ENCODE assay signal across 8 cellular contexts in the genomic region with DNA sequence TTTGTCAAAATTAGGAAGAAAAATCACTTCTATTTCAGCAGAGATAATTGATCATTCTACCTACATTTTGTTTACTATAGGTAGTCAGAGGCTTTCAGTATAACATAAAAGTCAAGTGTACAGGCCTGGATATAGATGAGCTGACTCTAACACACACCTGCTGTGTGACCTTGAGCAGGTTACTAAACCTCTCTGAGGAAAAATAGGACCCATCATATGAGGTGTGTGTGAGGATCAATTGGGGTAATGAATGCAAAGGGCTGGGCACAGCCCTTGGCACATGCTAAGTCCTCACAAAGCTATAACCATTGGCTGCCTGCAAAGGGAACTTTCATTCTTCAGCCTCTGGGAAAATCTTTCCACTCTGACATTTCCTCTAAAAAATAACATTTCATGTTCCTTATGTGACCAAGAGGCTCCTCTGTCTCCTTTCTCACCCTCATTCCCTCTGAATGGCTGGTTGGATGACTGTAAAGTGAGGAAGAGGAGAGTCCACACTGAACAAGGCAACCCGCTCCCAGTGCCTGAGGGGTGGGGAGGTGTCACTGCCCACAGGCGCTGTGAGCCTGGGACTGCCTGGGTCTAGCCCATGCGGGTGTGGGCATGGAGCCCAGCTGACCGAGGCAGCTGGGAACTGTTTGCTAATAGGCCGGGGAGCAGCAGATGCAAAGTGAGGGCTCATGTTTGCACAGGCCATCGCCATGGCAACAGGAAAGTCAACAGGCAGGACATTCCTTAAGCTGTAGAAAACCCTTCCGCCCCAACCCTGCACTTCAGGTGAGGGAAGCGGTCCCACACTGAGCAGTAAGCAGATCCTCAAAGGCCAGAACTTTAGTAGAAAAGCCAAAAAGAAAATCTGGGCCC. TPM values are rescaled to one million over a fixed set of nuclear protein-coding genes. Genes with fewer than 3 reads are reported as not detected.
DNase-seq lines count a peak whose midpoint lies in the region; ATAC-seq and TF ChIP-seq lines count a peak whose summit lies in the region.

No MANE protein-coding gene starts in this region.

- H3K9ac ChIP-seq in fibroblast of lung (ENCODE audit: insufficient read depth, low read length): peak overlapping the region; percentile 48

- H3K9me3 ChIP-seq in SJCRH30 (replicated peaks) (no peaks in the 10 kb centered on the region), fibroblast of lung (ENCODE audit: control insufficient read depth, insufficient read depth, low read depth, low read length) (no peaks in the 10 kb centered on the region)

- H3K79me2 ChIP-seq in fibroblast of lung (ENCODE audit: control insufficient read depth, insufficient read depth, low read length): peaks cover 63% of the 10 kb centered on the region

- no peaks in the 10 kb centered on the region for H3K9me3 Mint-ChIP-seq in immature natural killer cell

- TF ChIP-seq CTCF in LNCaP clone FGC (IDR thresholded peaks at IDR 0.05; ENCODE audit: control insufficient read depth, extremely low read depth, insufficient read depth): no peak
- no peak for TF ChIP-seq CTCF in fibroblast of lung (conservative IDR thresholded peaks at IDR 0.05 in 1 of 2, IDR thresholded peaks at IDR 0.05 in 1 of 2; ENCODE audit: low read depth in 1 of 2, low read length in 2 of 2)

- H3K36me3 Mint-ChIP-seq in immature natural killer cell: no peaks in the 10 kb centered on the region

- H3K4me1 Mint-ChIP-seq in immature natural killer cell: no peaks in the 10 kb centered on the region

- H3K4me1 ChIP-seq in SJCRH30 (peaks cover 11% of the 10 kb centered on the region), fibroblast of lung (ENCODE audit: control insufficient read depth, extremely low read depth, insufficient read depth, low read length) (peaks cover 41% of the 10 kb centered on the region)

- peak overlapping the region; percentile 47 for H3K4me2 ChIP-seq in fibroblast of lung (ENCODE audit: extremely low read depth, insufficient read depth, low read length)

- H3K27ac ChIP-seq in SJCRH30 (peak overlapping the region; percentile 26; the same call in 1 of the 2 replicates), fibroblast of lung (ENCODE audit: insufficient read depth, low read length) (peak overlapping the region; percentile 95)

- no peaks in the 10 kb centered on the region for H4K20me1 ChIP-seq in fibroblast of lung (ENCODE audit: control insufficient read depth, extremely low read depth, insufficient read depth, low read length)

- no peak overlapping the region for H3K27ac Mint-ChIP-seq in immature natural killer cell

- DNase-seq in ACHN (peak; percentile 97), LNCaP clone FGC (ENCODE audit: low read depth) (peak; percentile 91), SJCRH30 (peak; percentile 93 to 94), fibroblast of lung (ENCODE audit: low read depth in 2 of 2) (peak; percentile 98 to 99), myocyte (ENCODE audit: low read depth) (peak; percentile 99), immature natural killer cell (no peak), GDM1 (lab: John Stamatoyannopoulos, UW) (no peak)

- H3K36me3 ChIP-seq in SJCRH30 (no peaks in the 10 kb centered on the region), fibroblast of lung (ENCODE audit: control insufficient read depth, insufficient read depth, low read length) (peaks cover 17% of the 10 kb centered on the region)

- ATAC-seq in GM19397 (IDR thresholded peaks at IDR 0.05; ENCODE audit: unreplicated experiment): no peak

- H3K4me3 ChIP-seq in LNCaP clone FGC (ENCODE audit: low read depth, low read length): no peak overlapping the region; the same call in 1 of the 2 replicates
- no peak overlapping the region for H3K4me3 ChIP-seq in SJCRH30
- no peak overlapping the region for H3K4me3 ChIP-seq in fibroblast of lung (replicated peaks in 1 of 4; ENCODE audit: control extremely low read depth in 1 of 4, insufficient read depth in 1 of 4, low read depth in 3 of 4, low read length in 4 of 4)

- no peak overlapping the region for H3K4me3 Mint-ChIP-seq in immature natural killer cell

- no peaks in the 10 kb centered on the region for H3K27me3 ChIP-seq in SJCRH30
- H3K27me3 ChIP-seq in fibroblast of lung (ENCODE audit: control insufficient read depth, insufficient read depth, low read length): no peaks in the 10 kb centered on the region

- in situ Hi-C loops in ACHN (cut with HindIII; ENCODE audit: low pct_ligation_motif_present, low pct_unique_long_range_greater_than_20kb, low sequenced_read_pairs): no loop called here

- H2AFZ ChIP-seq in fibroblast of lung (ENCODE audit: low read length): no peak overlapping the region

- peaks cover 0 to 1% (median 0%) of the 10 kb centered on the region in 3 donors for H3K27me3 Mint-ChIP-seq in immature natural killer cell (ENCODE audit: low read depth in 3 of 3)

RNA-seq across cellular contexts. Expression of a gene that starts 36.8 kb away (rescaled TPM):
- total RNA-seq in SJCRH30 (2014; rRNA removed; shearing (Covaris generic)): 4.2 and 4.6 TPM in 2 replicates
- total RNA-seq in fibroblast of lung (161 and 298 TPM in 2 replicates), myocyte (249 and 264 TPM in 2 replicates)
- polyA plus RNA-seq in fibroblast of lung (215 and 314 TPM in 2 replicates), immature natural killer cell (under 1 TPM in 2 of 3 donors, not detected in 1; 0.21 to 0.33 TPM)
- polyA plus RNA-seq in fibroblast of lung (2012): 184 and 340 TPM in 2 replicates
- 121 and 188 TPM in 2 replicates for polyA minus RNA-seq in fibroblast of lung (ENCODE audit: low replicate concordance)
- polyA plus RNA-seq in myocyte (2012): 174 TPM

RNA-seq across cellular contexts. Expression of a gene that starts 51.1 kb away (rescaled TPM):
- total RNA-seq in SJCRH30 (2014; rRNA removed; shearing (Covaris generic)): 43.2 and 49.4 TPM in 2 replicates
- 2.1 and 19.0 TPM in 2 replicates for total RNA-seq in fibroblast of lung
- 16.1 and 51.6 TPM in 2 replicates for polyA plus RNA-seq in fibroblast of lung
- 10.1 and 35.8 TPM in 2 replicates for polyA plus RNA-seq in fibroblast of lung (2012)
- 2.0 and 2.1 TPM in 2 replicates for polyA minus RNA-seq in fibroblast of lung (ENCODE audit: low replicate concordance)
- 2.1 and 3.0 TPM in 2 replicates for total RNA-seq in myocyte
- 0.29 TPM for polyA plus RNA-seq in myocyte (2012)
- polyA plus RNA-seq in immature natural killer cell: under 1 TPM in 2 of 3 donors, not detected in 1; 0.39 to 0.83 TPM

Comparison
In these comparisons a context has a peak if more than half of its experiments do, and no peak if none do; other contexts are left out.
1. DNase-seq: peak in ACHN (single experiment), LNCaP clone FGC (single experiment), SJCRH30 (2 of 2), fibroblast of lung (2 of 2) and myocyte (single experiment); none in immature natural killer cell (0 of 3) and GDM1 (single experiment).
2. RNA of a gene that starts 36.8 kb away (total RNA-seq): 161 to 298 TPM in fibroblast of lung and 249 to 264 TPM in myocyte; 4.2 to 4.6 TPM in SJCRH30; every median in the first group is over 10 times any median in the second.